9 cellular contexts compared by ENCODE assay signal in genomic region chr6:128516514-128516898, GRCh38. TPM values are rescaled to one million over a fixed set of nuclear protein-coding genes. Genes with fewer than 3 reads are reported as not detected.
DNase-seq lines count a peak whose midpoint lies in the region; ATAC-seq, FAIRE-seq and TF ChIP-seq lines count a peak whose summit lies in the region.
"Had no signal": no experiment of that assay in that cellular context is flagged by ENCODE, and none has a peak within 500 bp of the region (broad histone marks: within the 10 kb centered on the region; RNA-seq: fewer than 3 reads in every experiment).

No MANE protein-coding gene starts in this region.

- CTCF ChIA-PET in IMR-90 (lab: Yijun Ruan, JAX) (interaction anchor here (0.5 to 1.1 kb wide), 10 partner anchors 8 to 776 kb away, joined by 3 to 5 read pairs (median 3); no protein-coding TSS in a partner anchor), MCF 10A (lab: Yijun Ruan, JAX) (interaction anchor here (0.5 to 2.6 kb wide), 28 partner anchors 8 to 1018 kb away, joined by 3 to 15 read pairs (median 3); no protein-coding TSS in a partner anchor)

- peaks cover 7 to 46% of the 10 kb centered on the region in 2 experiments for H3K79me1 ChIP-seq in IMR-90 (ENCODE audit: low read depth in 1 of 2, low read length in 2 of 2)

- H3K56ac ChIP-seq in IMR-90 (ENCODE audit: extremely low read depth, insufficient read depth, low read length), result 0 out of 2 replicates have a peak overlapping the region, but pooled peaks have one; percentile 7

- H2BK15ac ChIP-seq in IMR-90 (ENCODE audit: low read depth, low read length), result peak overlapping the region; percentile 30; the same call in 1 of the 3 replicates

- H4K5ac ChIP-seq in IMR-90 (ENCODE audit: low read depth, low read length), result no peak overlapping the region

- no peak overlapping the region for H3K23ac ChIP-seq in IMR-90 (ENCODE audit: low read depth, low read length)

- no peak for TF ChIP-seq EP300 in ovary (IDR thresholded peaks at IDR 0.05)

- H2BK120ac ChIP-seq in IMR-90 (ENCODE audit: low read depth, low read length), result peak overlapping the region; percentile 41; the same call in 1 of the 2 replicates

- H3K27me3 ChIP-seq in IMR-90 (ENCODE audit: control insufficient read depth, insufficient read depth, low read length) (no peaks in the 10 kb centered on the region), ovary (no peaks in the 10 kb centered on the region)

- H3K36me3 ChIP-seq in IMR-90 (ENCODE audit: control insufficient read depth, insufficient read depth, low read length), result no peaks in the 10 kb centered on the region
- H3K36me3 ChIP-seq in ovary, result no peaks in the 10 kb centered on the region

- H3K14ac ChIP-seq in IMR-90 (replicated peaks; ENCODE audit: low read depth, low read length), result no peak overlapping the region; the same call in 1 of the 2 replicates

- H3K27ac ChIP-seq in IMR-90 (ENCODE audit: insufficient read depth, low read length) (no peak overlapping the region; the same call in 1 of the 2 replicates), ovary (no peak overlapping the region)

- peak overlapping the region; percentile 40; the same call in 1 of the 2 replicates for H3K18ac ChIP-seq in IMR-90 (ENCODE audit: low read depth, low read length)

- no peaks in the 10 kb centered on the region for H3K9me3 ChIP-seq in IMR-90 (ENCODE audit: control insufficient read depth, insufficient read depth, low read length)
- H3K9me3 ChIP-seq in ovary, result no peaks in the 10 kb centered on the region

- peak overlapping the region; percentile 47; the same call in 1 of the 2 replicates for H2BK20ac ChIP-seq in IMR-90 (ENCODE audit: low read depth, low read length)

- in situ Hi-C loops in IMR-90 (cut with MboI; ENCODE audit: low sequenced_read_pairs), result loop anchor here (10.0 kb wide), 1 partner anchor 782 kb away; no protein-coding TSS in a partner anchor

- H3K4me3 Mint-ChIP-seq in MCF 10A (ENCODE audit: unreplicated experiment), result peak overlapping the region; percentile 97
- H3K4me3 Mint-ChIP-seq: activated CD4-positive, alpha-beta memory T cell treated with anti-CD3 and anti-CD28 coated beads, Interleukin-2, amount 10 ng/mL, durations not matched to agents 7 days and 5 days had no signal

- intact Hi-C loops in IMR-90 (cut with micrococcal nuclease) (loop anchor here (5.0 to 10.0 kb wide), 4 partner anchors 179 to 442 kb away; no protein-coding TSS in a partner anchor), MCF 10A (cut with micrococcal nuclease) (loop anchor here (5.0 to 10.0 kb wide), 2 partner anchors 164 to 382 kb away; no protein-coding TSS in a partner anchor), ovary (cut with DNase I) (no loop called here)

- H3K36me3 Mint-ChIP-seq in MCF 10A (ENCODE audit: insufficient read depth, unreplicated experiment), result no peaks in the 10 kb centered on the region

- WGBS in IMR-90 (ENCODE audit: extremely low coverage in 2 of 2, insufficient read length in 1 of 2), 2 experiments, result no CpG with 5 or more reads among the region's 1 CpG
- 37 to 56% (median 43%) methylated on average over 1 of the region's 1 CpG for WGBS in ovary, 3 donors

- H3K4me2 ChIP-seq in IMR-90 (ENCODE audit: low read depth, low read length), result peak overlapping the region; percentile 76

- TF ChIP-seq POLR2A in IMR-90 (IDR thresholded peaks at IDR 0.05; ENCODE audit: low read depth, low read length), result no peak
- no peak for TF ChIP-seq POLR2A in GM12891 (IDR thresholded peaks at IDR 0.05; ENCODE audit: low read depth, low read length)
- TF ChIP-seq POLR2A in ovary (IDR thresholded peaks at IDR 0.05), result no peak

- peak overlapping the region; percentile 53 for H2BK5ac ChIP-seq in IMR-90 (ENCODE audit: low read depth, low read length, poor library complexity, severe bottlenecking)

- H3K4me3 ChIP-seq in IMR-90 (ENCODE audit: insufficient read depth, low read depth, low read length), result no peak overlapping the region
- no peak overlapping the region for H3K4me3 ChIP-seq in ovary

- DNase-seq in AG20443 (ENCODE audit: low spot score), result peak; percentile 18
- peak; percentile 48 for DNase-seq in IMR-90
- peak; percentile 55 for DNase-seq in MCF 10A (ENCODE audit: unreplicated experiment)
- DNase-seq in lung microvascular endothelial cell (ENCODE audit: low read depth in 2 of 2), result peak; percentile 75 to 81
- DNase-seq in GM12891 (ENCODE audit: insufficient read length, low spot score), result no peak
- no peak for DNase-seq in NCI-H1436 (lab: John Stamatoyannopoulos, UW)
- DNase-seq in ovary, result no peak
- DNase-seq: activated CD4-positive, alpha-beta memory T cell treated with anti-CD3 and anti-CD28 coated beads, Interleukin-2, amount 10 ng/mL, durations not matched to agents 7 days and 5 days had no signal

- no peaks in the 10 kb centered on the region; the same call in 1 of the 2 replicates for H3K9me1 ChIP-seq in IMR-90 (ENCODE audit: insufficient read depth, low read length)

- no peak overlapping the region for H2AFZ ChIP-seq in IMR-90 (replicated peaks; ENCODE audit: low read length, poor library complexity)

- H3K9ac ChIP-seq in IMR-90 (ENCODE audit: low read depth, low read length), result 0 out of 2 replicates have a peak overlapping the region, but pooled peaks have one; percentile 20

- H3K4ac ChIP-seq in IMR-90 (ENCODE audit: low read depth, low read length), result 0 out of 2 replicates have a peak overlapping the region, but pooled peaks have one; percentile 28

- peaks cover 41% of the 10 kb centered on the region; the same call in 1 of the 2 replicates for H4K20me1 ChIP-seq in IMR-90 (ENCODE audit: insufficient read depth, low read length)

- H3K9me3 Mint-ChIP-seq in MCF 10A (ENCODE audit: unreplicated experiment), result no peaks in the 10 kb centered on the region
- H3K9me3 Mint-ChIP-seq: activated CD4-positive, alpha-beta memory T cell treated with anti-CD3 and anti-CD28 coated beads, Interleukin-2, amount 10 ng/mL, durations not matched to agents 7 days and 5 days had no signal

- FAIRE-seq in GM12891 (lab: Jason Lieb, UNC), result no peak

- H3K27ac Mint-ChIP-seq in MCF 10A (ENCODE audit: low read depth, unreplicated experiment), result peak overlapping the region; percentile 81
- H3K27ac Mint-ChIP-seq: activated CD4-positive, alpha-beta memory T cell treated with anti-CD3 and anti-CD28 coated beads, Interleukin-2, amount 10 ng/mL, durations not matched to agents 7 days and 5 days had no signal

- ATAC-seq in IMR-90 (ENCODE audit: low read depth) (no peak), HG03159 (IDR thresholded peaks at IDR 0.05; ENCODE audit: unreplicated experiment) (no peak)

- H3K4me1 ChIP-seq in IMR-90 (ENCODE audit: control insufficient read depth, insufficient read depth, low read length) (peaks cover 8% of the 10 kb centered on the region), ovary (ENCODE audit: insufficient read depth) (peaks cover 2% of the 10 kb centered on the region)

- no peaks in the 10 kb centered on the region for H3K27me3 Mint-ChIP-seq in MCF 10A (ENCODE audit: insufficient read depth, unreplicated experiment)

- POLR2A ChIA-PET in IMR-90 (lab: Charles Lee; ENCODE audit: unreplicated experiment), result interaction anchor here (0.6 kb wide), 2 partner anchors 10 to 858 kb away, joined by 6 to 8 read pairs; no protein-coding TSS in a partner anchor
- POLR2A ChIA-PET in MCF 10A (lab: Yijun Ruan, JAX), result interaction anchor here (0.6 to 6.5 kb wide), 13 partner anchors 8 to 661 kb away, joined by 3 to 90 read pairs (median 3); no protein-coding TSS in a partner anchor

- no TSS peak for BruUV-seq in IMR-90 (replicated peaks; lab: Mats Ljungman, UMichigan)
- BruUV-seq in MCF 10A (replicated peaks; lab: Mats Ljungman, UMichigan), result no TSS peak

- H4K8ac ChIP-seq in IMR-90 (ENCODE audit: low read depth in 2 of 2, low read length in 2 of 2), result peak overlapping the region in 1 of 2 experiments; percentile 32; a peak in 1 of 4 replicates

- H3K4me1 Mint-ChIP-seq in MCF 10A (ENCODE audit: insufficient read depth, unreplicated experiment), result peaks cover 42% of the 10 kb centered on the region

- no peak overlapping the region for H2AK9ac ChIP-seq in IMR-90 (replicated peaks; ENCODE audit: low read depth, low read length, poor library complexity)

- no peak overlapping the region for H4K91ac ChIP-seq in IMR-90 (ENCODE audit: insufficient read depth, low read depth, low read length)

- peak; percentile 35 for TF ChIP-seq CTCF in IMR-90 (conservative IDR thresholded peaks at IDR 0.05; ENCODE audit: low read depth, low read length)
- peak; percentile 44 for TF ChIP-seq CTCF in MCF 10A (IDR thresholded peaks at IDR 0.05; ENCODE audit: unreplicated experiment)
- TF ChIP-seq CTCF in ovary (IDR thresholded peaks at IDR 0.05), result no peak

- peak; percentile 51 for TF ChIP-seq RAD21 in IMR-90 (IDR thresholded peaks at IDR 0.05; ENCODE audit: low read length)

- H2AK5ac ChIP-seq in IMR-90 (ENCODE audit: low read depth, low read length), result peak overlapping the region; percentile 76

- dilution Hi-C loops in IMR-90 (cut with HindIII; ENCODE audit: low sequenced_read_pairs, unreplicated experiment), result no loop called here

TF ChIP-seq in IMR-90, 13 proteins besides CTCF, POLR2A, EP300 and RAD21:
- TF ChIP-seq SMC3 (IDR thresholded peaks at IDR 0.05; ENCODE audit: low read depth, low read length), result peak; percentile 21; the same call in 1 of the 2 replicates
- TF ChIP-seq CEBPB (IDR thresholded peaks at IDR 0.05; ENCODE audit: low read depth, low read length), result no peak

TF ChIP-seq in GM12891, 5 proteins besides CTCF, POLR2A, EP300 and RAD21:
- TF ChIP-seq PAX5 (IDR thresholded peaks at IDR 0.05; ENCODE audit: insufficient read depth, low read length, severe bottlenecking), result no peak
- TF ChIP-seq TAF1 (IDR thresholded peaks at IDR 0.05; ENCODE audit: low read depth, low read length), result no peak
- TF ChIP-seq POLR2AphosphoS5 (IDR thresholded peaks at IDR 0.05; ENCODE audit: low read depth, low read length), result no peak
- no peak for TF ChIP-seq POU2F2 (IDR thresholded peaks at IDR 0.05; ENCODE audit: low read depth, low read length)
- no peak for TF ChIP-seq SPI1 (IDR thresholded peaks at IDR 0.05; ENCODE audit: low read depth, low read length)
TF ChIP-seq in GM12891: peak in this region for 0.

RNA-seq across cellular contexts. Expression of gene PTPRK, which starts 3.9 kb away (rescaled TPM):
- 66.1 and 80.8 TPM in 2 replicates for total RNA-seq in IMR-90 (2012; rRNA removed)
- 14.1 and 18.0 TPM in 2 replicates for polyA plus RNA-seq in IMR-90 (2012; rRNA removed)
- 7.3 and 16.2 TPM in 2 replicates for polyA plus RNA-seq in IMR-90 (2012; cell fraction: cytosol; rRNA removed)
- 3.5 and 12.9 TPM in 2 replicates for polyA plus RNA-seq in IMR-90 (2012; cell fraction: nucleus; rRNA removed; ENCODE audit: low replicate concordance)
- total RNA-seq in MCF 10A (2022), result 50.2 and 55.5 TPM in 2 replicates
- 68.0 and 78.6 TPM in 2 replicates for total RNA-seq in lung microvascular endothelial cell
- polyA plus RNA-seq in GM12891 (2012; ENCODE audit: low read depth, missing spikeins), result 1.3 TPM
- 10 to 100 TPM; 39.9 to 50.7 (median 45.7) TPM for total RNA-seq in ovary
- 10 to 100 TPM; 24.0 to 31.1 TPM for polyA plus RNA-seq in ovary

Comparison
In these comparisons a context has a peak if more than half of its experiments do, and no peak if none do; other contexts are left out.
1. DNase-seq: peak in AG20443 (single experiment), IMR-90 (single experiment), MCF 10A (single experiment) and lung microvascular endothelial cell (2 of 2); none in GM12891 (single experiment), NCI-H1436 (single experiment) and ovary (0 of 5).
2. CTCF ChIP-seq: peak in IMR-90 (single experiment) and MCF 10A (single experiment); none in ovary (0 of 3).
3. intact Hi-C loops: an anchor here in IMR-90 (5.0 to 10.0 kb wide) and MCF 10A (5.0 to 10.0 kb wide); none called in ovary.